8 cellular contexts compared by ENCODE assay signal in genomic region chr11:68206211-68206610, GRCh38. TPM values are rescaled to one million over a fixed set of nuclear protein-coding genes. Genes with fewer than 3 reads are reported as not detected.
DNase-seq lines count a peak whose midpoint lies in the region; ATAC-seq and TF ChIP-seq lines count a peak whose summit lies in the region.

No MANE protein-coding gene starts in this region.

- CTCF ChIA-PET in SK-N-SH (lab: Yijun Ruan, JAX), result interaction anchor here (0.6 to 1.9 kb wide), 17 partner anchors 9 to 198 kb away, joined by 3 to 19 read pairs (median 3); partner anchors contain the start of gene ALDH3B1

- H3K27me3 ChIP-seq in SK-N-SH (ENCODE audit: insufficient read depth), result no peaks in the 10 kb centered on the region

- peaks cover 100% of the 10 kb centered on the region for H4K20me1 ChIP-seq in SK-N-SH (ENCODE audit: insufficient read depth)

- no peak overlapping the region for H3K4me2 ChIP-seq in SK-N-SH

- H3K9me2 ChIP-seq in SK-N-SH, result no peaks in the 10 kb centered on the region

- peaks cover 0 to 12% of the 10 kb centered on the region in 2 experiments; a peak in 2 of 4 replicates for H3K4me1 ChIP-seq in SK-N-SH (ENCODE audit: control insufficient read depth in 1 of 2, insufficient read depth in 2 of 2, low read depth in 1 of 2, low read length in 1 of 2)

- peaks cover 9% of the 10 kb centered on the region for H3F3A ChIP-seq in SK-N-SH (replicated peaks; ENCODE audit: insufficient read depth)

- H3K9me3 ChIP-seq in SK-N-SH, result no peaks in the 10 kb centered on the region

- peaks cover 0 to 6% of the 10 kb centered on the region in 2 experiments for H3K36me3 ChIP-seq in SK-N-SH (replicated peaks in 1 of 2; ENCODE audit: control insufficient read depth in 1 of 2, insufficient read depth in 2 of 2, low read length in 1 of 2)

- H3K27me3 Mint-ChIP-seq in activated naive CD4-positive, alpha-beta T cell treated with anti-CD3 and anti-CD28 coated beads, Interleukin-2, amount 50 U/mL, for 24 hours, result no peaks in the 10 kb centered on the region
- H3K27me3 Mint-ChIP-seq in naive B cell, result no peaks in the 10 kb centered on the region

- peak; percentile 78 for TF ChIP-seq CTCF in SK-N-SH (IDR thresholded peaks at IDR 0.05)
- TF ChIP-seq CTCF in epithelial cell of proximal tubule (conservative IDR thresholded peaks at IDR 0.05; ENCODE audit: low read depth, low read length), result peak; percentile 87

- ATAC-seq in naive B cell (ENCODE audit: low read depth in 2 of 2) (peak; percentile 38 to 47), HG03097 (IDR thresholded peaks at IDR 0.05; ENCODE audit: low FRiP score, unreplicated experiment) (no peak)

- peak; percentile 75 for TF ChIP-seq RAD21 in SK-N-SH (IDR thresholded peaks at IDR 0.05; ENCODE audit: low read length)

- H2AFZ ChIP-seq in SK-N-SH (ENCODE audit: low read depth), result no peak overlapping the region

- H3K36me3 Mint-ChIP-seq in activated naive CD4-positive, alpha-beta T cell treated with anti-CD3 and anti-CD28 coated beads, Interleukin-2, amount 50 U/mL, for 24 hours, result no peaks in the 10 kb centered on the region
- no peaks in the 10 kb centered on the region for H3K36me3 Mint-ChIP-seq in naive B cell

- POLR2A ChIA-PET in SK-N-SH (lab: Yijun Ruan, JAX), result no interaction called here

- H3K9ac ChIP-seq in SK-N-SH, result no peak overlapping the region

- no peak for TF ChIP-seq EP300 in SK-N-SH (IDR thresholded peaks at IDR 0.05; ENCODE audit: borderline replicate concordance in 1 of 2, low read depth in 1 of 2, low read length in 1 of 2)

- no peaks in the 10 kb centered on the region for H3K9me3 Mint-ChIP-seq in activated naive CD4-positive, alpha-beta T cell treated with anti-CD3 and anti-CD28 coated beads, Interleukin-2, amount 50 U/mL, for 24 hours
- H3K9me3 Mint-ChIP-seq in naive B cell, result no peaks in the 10 kb centered on the region

- 30% methylated on average over 5 of the region's 5 CpGs for WGBS in SK-N-SH (ENCODE audit: low lambda C conversion rate)

- H3K27ac Mint-ChIP-seq in activated naive CD4-positive, alpha-beta T cell treated with anti-CD3 and anti-CD28 coated beads, Interleukin-2, amount 50 U/mL, for 24 hours, result peak overlapping the region; percentile 89
- H3K27ac Mint-ChIP-seq in naive B cell, result peak overlapping the region in 4 of 6 donors; percentile 39 to 61 (median 48)

- peaks cover 78% of the 10 kb centered on the region for H3K4me1 Mint-ChIP-seq in activated naive CD4-positive, alpha-beta T cell treated with anti-CD3 and anti-CD28 coated beads, Interleukin-2, amount 50 U/mL, for 24 hours
- peaks cover 32 to 88% (median 67%) of the 10 kb centered on the region in 3 donors for H3K4me1 Mint-ChIP-seq in naive B cell

- H3K4me3 Mint-ChIP-seq in activated naive CD4-positive, alpha-beta T cell treated with anti-CD3 and anti-CD28 coated beads, Interleukin-2, amount 50 U/mL, for 24 hours, result peak overlapping the region; percentile 35
- H3K4me3 Mint-ChIP-seq in naive B cell, result peak overlapping the region in 3 of 8 donors; percentile 8 to 47 (median 39)

- H3K4me3 ChIP-seq in SK-N-SH (ENCODE audit: low read depth in 2 of 2, low read length in 1 of 2) (no peak overlapping the region), epithelial cell of proximal tubule (ENCODE audit: low read depth, low read length) (no peak overlapping the region)

- DNase-seq in activated naive CD4-positive, alpha-beta T cell (lab: John Stamatoyannopoulos, UW), result no peak
- DNase-seq in NCI-H1092 treated with DMSO at 0.1 percent for 48 hours (lab: John Stamatoyannopoulos, UW), result peak; percentile 48
- DNase-seq in SK-N-SH, result peak; percentile 64
- no peak for DNase-seq in epithelial cell of proximal tubule (ENCODE audit: low read depth)
- peak; percentile 42 for DNase-seq in naive B cell
- DNase-seq in epidermal melanocyte (ENCODE audit: insufficient read length, low spot score), result no peak

- peaks cover 100% of the 10 kb centered on the region for H3K79me2 ChIP-seq in SK-N-SH (ENCODE audit: insufficient read depth)

- no peak overlapping the region for H3K27ac ChIP-seq in SK-N-SH (ENCODE audit: low read depth in 2 of 2, low read length in 1 of 2)

TF ChIP-seq in SK-N-SH, 30 proteins besides CTCF, POLR2A, EP300 and RAD21:
- no peak for TF ChIP-seq POLR2AphosphoS5 (IDR thresholded peaks at IDR 0.05; ENCODE audit: low read depth, low read length)
- TF ChIP-seq SMC3 (IDR thresholded peaks at IDR 0.05; ENCODE audit: low read depth, low read length), result peak; percentile 56
TF ChIP-seq in SK-N-SH: peak in this region for 1.

RNA-seq across cellular contexts. Expression of gene KMT5B, which starts 6.9 kb away (rescaled TPM):
- polyA plus RNA-seq in SK-N-SH (2012; rRNA removed), result 8.4 and 10.4 TPM in 2 replicates
- 10.5 and 11.5 TPM in 2 replicates for polyA plus RNA-seq in SK-N-SH (2012; cell fraction: cytosol; rRNA removed)
- polyA plus RNA-seq in SK-N-SH (2012; cell fraction: nucleus; rRNA removed), result 18.0 and 20.8 TPM in 2 replicates
- total RNA-seq in epithelial cell of proximal tubule, result 16.1 and 17.5 TPM in 2 replicates
- 10 to 100 TPM; 34.7 to 67.8 (median 46.3) TPM for polyA plus RNA-seq in naive B cell (ENCODE audit: low read depth in 6 of 6)

Comparison
In these comparisons a context has a peak if more than half of its experiments do, and no peak if none do; other contexts are left out.
1. DNase-seq: peak in NCI-H1092 treated with DMSO at 0.1 percent for 48 hours (single experiment), SK-N-SH (single experiment) and naive B cell (single experiment); none in activated naive CD4-positive, alpha-beta T cell (0 of 4), epithelial cell of proximal tubule (single experiment) and epidermal melanocyte (single experiment).